27 cellular contexts compared by ENCODE assay signal in genomic region chr5:60776343-60776742, GRCh38.
"Had no signal": no experiment of that assay in that cellular context is flagged by ENCODE, and none has a peak within 500 bp of the region (broad histone marks: within the 10 kb centered on the region; RNA-seq: fewer than 3 reads in every experiment).

No MANE protein-coding gene starts in this region.

- H3K9me3 ChIP-seq: stomach, suprapubic skin, testis, thoracic aorta, thyroid gland, transverse colon, upper lobe of left lung, upper lobe of right lung, uterus, vagina had no signal

- DNase-seq: stimulated activated CD4-positive, alpha-beta T cell treated with anti-CD3 and anti-CD28 coated beads, Interleukin-2, amount 100 ng/mL, for 48 hours; stimulated activated CD4-positive, alpha-beta T cell treated with anti-CD3 and anti-CD28 coated beads, Interleukin-4, amount 100 ng/mL, for 1 hour; stimulated activated CD4-positive, alpha-beta T cell treated with anti-CD3 and anti-CD28 coated beads, Interleukin-4, amount 100 ng/mL, for 24 hours; stimulated activated CD4-positive, alpha-beta T cell treated with anti-CD3 and anti-CD28 coated beads, Interleukin-4, amount 100 ng/mL, for 4 hours; stimulated activated CD8-positive, alpha-beta memory T cell treated with anti-CD3 and anti-CD28 coated beads, Interleukin-4, amount 100 ng/mL, for 48 hours; stimulated activated naive B cell treated with anti-CD40 and anti-IgM and Interleukin-4, amounts not matched to agents 10 μg/mL and 1 μg/mL and 100 μg/mL, for 72 hours; stimulated activated naive CD4-positive, alpha-beta T cell; stimulated activated naive CD4-positive, alpha-beta T cell treated with Interleukin-2 at 50 U/mL for 16 hours; stimulated activated naive CD8-positive, alpha-beta T cell treated with anti-CD3 and anti-CD28 coated beads, Interleukin-15, amount 100 ng/mL, for 72 hours; stimulated activated naive CD8-positive, alpha-beta T cell treated with anti-CD3 and anti-CD28 coated beads, Interleukin-15, Interleukin-2, amounts not matched to agents 100 U/mL and 50 U/mL, for 24 hours; stomach; substantia nigra; testis; thyroid gland; tibial artery; transverse colon; trophoblast cell; upper lobe of left lung; upper lobe of right lung; uterus had no signal

- H3K4me1 ChIP-seq: stomach, suprapubic skin, testis, tibial artery, tibial nerve, transverse colon, upper lobe of left lung, upper lobe of right lung, uterus, vagina had no signal

- H3K36me3 ChIP-seq: stomach, suprapubic skin, thoracic aorta, thyroid gland, tibial artery, tibial nerve, transverse colon, upper lobe of left lung, upper lobe of right lung, uterus, vagina had no signal

- FAIRE-seq: urothelium cell line had no signal

- H3K27ac ChIP-seq: stomach, suprapubic skin, testis, thoracic aorta, thyroid gland, tibial artery, tibial nerve, transverse colon, upper lobe of left lung, upper lobe of right lung, uterus, vagina had no signal

- H3K27me3 ChIP-seq: stomach, suprapubic skin, testis, thyroid gland, tibial artery, tibial nerve, transverse colon, upper lobe of left lung, upper lobe of right lung, uterus, vagina had no signal

- ATAC-seq: stimulated activated effector memory CD8-positive, alpha-beta T cell treated with anti-CD3 and anti-CD28 coated beads, Interleukin-12 subunit alpha, Interleukin-12 subunit beta, amount 100 ng/mL, for 72 hours; stimulated activated memory B cell treated with anti-CD40 and anti-IgM and Interleukin-4, amounts not matched to agents 10 μg/mL and 1 μg/mL and 100 μg/mL, for 72 hours; stimulated activated naive B cell treated with anti-CD40 and anti-IgM and Interleukin-4, amounts not matched to agents 10 μg/mL and 1 μg/mL and 100 μg/mL, for 72 hours; stimulated activated naive CD8-positive, alpha-beta T cell treated with anti-CD3 and anti-CD28 coated beads, Interleukin-15, amount 100 ng/mL, for 72 hours; stimulated activated naive CD8-positive, alpha-beta T cell treated with anti-CD3 and anti-CD28 coated beads, Interleukin-15, Interleukin-2, amounts not matched to agents 100 U/mL and 50 U/mL, for 24 hours; upper lobe of right lung had no signal

- H3K4me3 ChIP-seq: stomach, suprapubic skin, testis, thoracic aorta, thyroid gland, tibial artery, tibial nerve, transverse colon, upper lobe of left lung, upper lobe of right lung, uterus, vagina had no signal
